Comparison of ENCODE assay signal across 8 cellular contexts in the genomic region with DNA sequence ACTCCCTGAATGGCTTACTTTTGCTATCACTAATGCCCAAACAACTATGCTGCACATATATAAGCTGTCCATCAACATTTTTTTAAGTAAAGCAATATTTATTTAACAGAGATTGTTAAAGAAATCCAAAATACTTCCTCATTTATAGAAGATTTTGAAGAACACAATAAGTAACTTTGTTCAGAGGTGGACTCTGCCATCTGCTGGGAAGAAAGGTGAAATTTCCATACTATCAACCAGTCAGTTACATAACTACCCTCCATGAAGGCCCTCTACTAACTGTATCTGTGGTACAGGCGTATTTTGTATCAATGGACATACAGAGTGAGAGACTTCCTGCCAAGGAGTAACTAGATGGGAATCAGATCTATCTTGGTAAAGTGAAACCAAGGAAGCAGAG.
DNase-seq lines count a peak whose midpoint lies in the region; ATAC-seq and TF ChIP-seq lines count a peak whose summit lies in the region.

No MANE protein-coding gene starts in this region.

- intact Hi-C loops in spleen (cut with DNase I; ENCODE audit: low total_unique reads), result no loop called here

- no peak overlapping the region for H3K4me3 ChIP-seq in foreskin fibroblast (ENCODE audit: low read depth in 1 of 2, low read length in 2 of 2)
- no peak overlapping the region for H3K4me3 ChIP-seq in spleen

- peak; percentile 39 for TF ChIP-seq CTCF in foreskin fibroblast (IDR thresholded peaks at IDR 0.05; ENCODE audit: low read depth, low read length)
- TF ChIP-seq CTCF in spleen (IDR thresholded peaks at IDR 0.05 in 8 of 11, conservative IDR thresholded peaks at IDR 0.05 in 3 of 11), result peak in 8 of 11 experiments; percentile 13 to 59 (median 36)

- peaks cover 17 to 43% (median 21%) of the 10 kb centered on the region in 6 donors for H3K4me1 ChIP-seq in spleen

- H3K27me3 ChIP-seq in spleen (replicated peaks in 1 of 7), result no peaks in the 10 kb centered on the region

- 54 to 78% (median 59%) methylated on average over 1 of the region's 1 CpG for WGBS in spleen, 5 donors

- no peak for TF ChIP-seq POLR2A in spleen (IDR thresholded peaks at IDR 0.05)

- peak; percentile 64 for ATAC-seq in HG03280 (IDR thresholded peaks at IDR 0.05; ENCODE audit: unreplicated experiment)

- H3K9me3 ChIP-seq in spleen, result no peaks in the 10 kb centered on the region

- H3K27ac ChIP-seq in spleen, result peak overlapping the region in 7 of 8 donors; percentile 42 to 74 (median 68)

- H3K36me3 ChIP-seq in spleen, result no peaks in the 10 kb centered on the region

- peak; percentile 15 to 65 for DNase-seq in NCI-H524 (lab: John Stamatoyannopoulos, UW)
- DNase-seq in NCI-H524 treated with DMSO at 0.1 percent for 48 hours (lab: John Stamatoyannopoulos, UW), result no peak
- DNase-seq in SKM-1 (lab: John Stamatoyannopoulos, UW; ENCODE audit: unreplicated experiment), result peak; percentile 37
- peak; percentile 32 to 70 for DNase-seq in foreskin fibroblast
- DNase-seq in spleen, result no peak
- DNase-seq in stimulated activated CD4-positive, alpha-beta T cell treated with anti-CD3 and anti-CD28 coated beads, Interleukin-4, amount 100 ng/mL, for 4 hours, result no peak
- DNase-seq in stimulated activated CD8-positive, alpha-beta memory T cell treated with anti-CD3 and anti-CD28 coated beads, Interleukin-4, amount 100 ng/mL, for 48 hours, result no peak

Comparison
In these comparisons a context has a peak if more than half of its experiments do, and no peak if none do; other contexts are left out.
1. DNase-seq: peak in NCI-H524 (2 of 2), SKM-1 (single experiment) and foreskin fibroblast (2 of 2); none in NCI-H524 treated with DMSO at 0.1 percent for 48 hours (single experiment), spleen (single experiment), stimulated activated CD4-positive, alpha-beta T cell treated with anti-CD3 and anti-CD28 coated beads, Interleukin-4, amount 100 ng/mL, for 4 hours (0 of 2) and stimulated activated CD8-positive, alpha-beta memory T cell treated with anti-CD3 and anti-CD28 coated beads, Interleukin-4, amount 100 ng/mL, for 48 hours (single experiment).